In genomic region chr5:17067657-17068392, GRCh38 we compare ENCODE assay signal across 22 cellular contexts.
DNase-seq lines count a peak whose midpoint lies in the region; ATAC-seq and TF ChIP-seq lines count a peak whose summit lies in the region.
"Had no signal": no experiment of that assay in that cellular context is flagged by ENCODE, and none has a peak within 500 bp of the region (broad histone marks: within the 10 kb centered on the region; RNA-seq: fewer than 3 reads in every experiment).

No MANE protein-coding gene starts in this region.

- TF ChIP-seq POLR2A in spleen (IDR thresholded peaks at IDR 0.05), result no peak

- 85 to 94% (median 89%) methylated on average over 8 of the region's 8 CpGs for WGBS in spleen, 5 donors

- no peaks in the 10 kb centered on the region for H3K27me3 Mint-ChIP-seq in Caco-2 (ENCODE audit: insufficient read depth, unreplicated experiment)
- H3K27me3 Mint-ChIP-seq in WTC11 (ENCODE audit: low read depth), result no peaks in the 10 kb centered on the region; the same call in 1 of the 2 replicates
- no peaks in the 10 kb centered on the region for H3K27me3 Mint-ChIP-seq in activated CD4-positive, alpha-beta T cell treated with anti-CD3 and anti-CD28 coated beads, Interleukin-2, amount 10 ng/mL, durations not matched to agents 7 days and 5 days
- H3K27me3 Mint-ChIP-seq in stimulated activated memory B cell treated with anti-CD40 and anti-IgM and Interleukin-4, amounts not matched to agents 10 μg/mL and 1 μg/mL and 100 μg/mL, for 72 hours, result no peaks in the 10 kb centered on the region
- H3K27me3 Mint-ChIP-seq: CD4-positive, alpha-beta memory T cell had no signal

- intact Hi-C loops in Caco-2 (cut with micrococcal nuclease; ENCODE audit: unreplicated experiment), result no loop called here
- intact Hi-C loops in mucosa of descending colon (cut with DNase I, micrococcal nuclease), result no loop called here
- intact Hi-C loops in spleen (cut with DNase I; ENCODE audit: low total_unique reads), result no loop called here

- H3K27ac Mint-ChIP-seq in Caco-2 (ENCODE audit: unreplicated experiment) (peak overlapping the region; percentile 3), WTC11 (0 out of 2 replicates have a peak overlapping the region, but pooled peaks have one; percentile 79)
- H3K27ac Mint-ChIP-seq in activated CD4-positive, alpha-beta T cell treated with anti-CD3 and anti-CD28 coated beads, Interleukin-2, amount 10 ng/mL, durations not matched to agents 7 days and 5 days, result no peak overlapping the region
- no peak overlapping the region for H3K27ac Mint-ChIP-seq in stimulated activated memory B cell treated with anti-CD40 and anti-IgM and Interleukin-4, amounts not matched to agents 10 μg/mL and 1 μg/mL and 100 μg/mL, for 72 hours
- H3K27ac Mint-ChIP-seq: CD14-positive monocyte; CD4-positive, alpha-beta memory T cell; HFFc6; IgD-negative memory B cell had no signal

- no peaks in the 10 kb centered on the region for H3K27me3 ChIP-seq in Caco-2 (replicated peaks; ENCODE audit: control insufficient read depth, insufficient read depth, low read length)
- no peaks in the 10 kb centered on the region for H3K27me3 ChIP-seq in spleen (replicated peaks in 1 of 7)
- H3K27me3 ChIP-seq: BLaER1 had no signal

- H3K9me3 Mint-ChIP-seq in Caco-2 (ENCODE audit: unreplicated experiment) (no peaks in the 10 kb centered on the region), WTC11 (peaks cover 1% of the 10 kb centered on the region)
- H3K9me3 Mint-ChIP-seq in activated CD4-positive, alpha-beta T cell treated with anti-CD3 and anti-CD28 coated beads, Interleukin-2, amount 10 ng/mL, durations not matched to agents 7 days and 5 days, result peaks cover under 1% of the 10 kb centered on the region
- H3K9me3 Mint-ChIP-seq in stimulated activated memory B cell treated with anti-CD40 and anti-IgM and Interleukin-4, amounts not matched to agents 10 μg/mL and 1 μg/mL and 100 μg/mL, for 72 hours, result no peaks in the 10 kb centered on the region
- H3K9me3 Mint-ChIP-seq: IgD-negative memory B cell had no signal

- TF ChIP-seq CTCF in Caco-2 (IDR thresholded peaks at IDR 0.05; ENCODE audit: insufficient read depth in 1 of 2, low read depth in 1 of 2, low read length in 1 of 2, severe bottlenecking in 1 of 2, unreplicated experiment in 1 of 2) (no peak), WTC11 (IDR thresholded peaks at IDR 0.05) (no peak), mucosa of descending colon (IDR thresholded peaks at IDR 0.05) (no peak), spleen (IDR thresholded peaks at IDR 0.05 in 8 of 11, conservative IDR thresholded peaks at IDR 0.05 in 3 of 11) (no peak)

- no peak overlapping the region for H3K4me3 Mint-ChIP-seq in Caco-2 (ENCODE audit: unreplicated experiment)
- H3K4me3 Mint-ChIP-seq in WTC11, result no peak overlapping the region
- H3K4me3 Mint-ChIP-seq in activated CD4-positive, alpha-beta T cell treated with anti-CD3 and anti-CD28 coated beads, Interleukin-2, amount 10 ng/mL, durations not matched to agents 7 days and 5 days, result no peak overlapping the region
- no peak overlapping the region for H3K4me3 Mint-ChIP-seq in stimulated activated memory B cell treated with anti-CD40 and anti-IgM and Interleukin-4, amounts not matched to agents 10 μg/mL and 1 μg/mL and 100 μg/mL, for 72 hours
- H3K4me3 Mint-ChIP-seq: CD14-positive monocyte; CD4-positive, alpha-beta memory T cell; HFFc6 had no signal

- H3K4me1 ChIP-seq in Caco-2 (peaks cover 13% of the 10 kb centered on the region), mucosa of descending colon (ENCODE audit: low read depth) (peaks cover 10% of the 10 kb centered on the region), spleen (peaks cover 0 to 3% (median 0%) of the 10 kb centered on the region in 6 donors)
- H3K4me1 ChIP-seq: BLaER1 had no signal

- H3K36me3 ChIP-seq in Caco-2 (ENCODE audit: control insufficient read depth, insufficient read depth, low read length), result no peaks in the 10 kb centered on the region
- H3K36me3 ChIP-seq in mucosa of descending colon (ENCODE audit: low read depth), result no peaks in the 10 kb centered on the region
- no peaks in the 10 kb centered on the region for H3K36me3 ChIP-seq in spleen
- H3K36me3 ChIP-seq: BLaER1 had no signal

- H3K4me1 Mint-ChIP-seq in Caco-2 (ENCODE audit: low read depth, unreplicated experiment) (peaks cover 31% of the 10 kb centered on the region), WTC11 (peaks cover 23% of the 10 kb centered on the region)
- no peaks in the 10 kb centered on the region for H3K4me1 Mint-ChIP-seq in activated CD4-positive, alpha-beta T cell treated with anti-CD3 and anti-CD28 coated beads, Interleukin-2, amount 10 ng/mL, durations not matched to agents 7 days and 5 days
- H3K4me1 Mint-ChIP-seq in stimulated activated memory B cell treated with anti-CD40 and anti-IgM and Interleukin-4, amounts not matched to agents 10 μg/mL and 1 μg/mL and 100 μg/mL, for 72 hours, result no peaks in the 10 kb centered on the region
- H3K4me1 Mint-ChIP-seq: CD14-positive monocyte; CD4-positive, alpha-beta memory T cell; IgD-negative memory B cell had no signal

- ATAC-seq in WTC11 (no peak), mucosa of descending colon (peak; percentile 56)
- no peak for ATAC-seq in stimulated activated memory B cell treated with anti-CD40 and anti-IgM and Interleukin-4, amounts not matched to agents 10 μg/mL and 1 μg/mL and 100 μg/mL, for 72 hours
- ATAC-seq: A549, HepG2 had no signal

- peaks cover 4% of the 10 kb centered on the region for H3K36me3 Mint-ChIP-seq in Caco-2 (ENCODE audit: insufficient read depth, unreplicated experiment)
- H3K36me3 Mint-ChIP-seq in WTC11, result no peaks in the 10 kb centered on the region
- no peaks in the 10 kb centered on the region for H3K36me3 Mint-ChIP-seq in activated CD4-positive, alpha-beta T cell treated with anti-CD3 and anti-CD28 coated beads, Interleukin-2, amount 10 ng/mL, durations not matched to agents 7 days and 5 days (ENCODE audit: low read depth)
- no peaks in the 10 kb centered on the region for H3K36me3 Mint-ChIP-seq in stimulated activated memory B cell treated with anti-CD40 and anti-IgM and Interleukin-4, amounts not matched to agents 10 μg/mL and 1 μg/mL and 100 μg/mL, for 72 hours
- H3K36me3 Mint-ChIP-seq: CD14-positive monocyte; CD4-positive, alpha-beta memory T cell; IgD-negative memory B cell had no signal

- CTCF ChIA-PET in Caco-2 (lab: Charles Lee), result interaction anchor here (0.6 kb wide), 1 partner anchor 80 kb away, joined by 3 read pairs; no protein-coding TSS in a partner anchor
- CTCF ChIA-PET in WTC11 (lab: Charles Lee), result interaction anchor here (0.7 kb wide), 1 partner anchor 45 kb away, joined by 3 read pairs; no protein-coding TSS in a partner anchor
- CTCF ChIA-PET in activated CD4-positive, alpha-beta T cell treated with anti-CD3 and anti-CD28 coated beads, Interleukin-2, amount 10 ng/mL, durations not matched to agents 7 days and 5 days (lab: Charles Lee), result interaction anchor here (0.6 kb wide), 1 partner anchor 113 kb away, joined by 4 read pairs; no protein-coding TSS in a partner anchor

- no peak overlapping the region for H3K27ac ChIP-seq in spleen
- H3K27ac ChIP-seq: 22Rv1, BLaER1, GM23248 had no signal

- H3K9me3 ChIP-seq in Caco-2 (no peaks in the 10 kb centered on the region), mucosa of descending colon (no peaks in the 10 kb centered on the region), spleen (peaks cover 0 to under 1% (median 0%) of the 10 kb centered on the region in 8 donors)
- H3K9me3 ChIP-seq: A549 had no signal

- POLR2A ChIA-PET in Caco-2 (lab: Charles Lee), result interaction anchor here (0.6 kb wide), 1 partner anchor 12 kb away, joined by 3 read pairs; no protein-coding TSS in a partner anchor
- POLR2A ChIA-PET in WTC11 (lab: Charles Lee), result interaction anchor here (0.6 to 0.7 kb wide), 2 partner anchors 24 to 62 kb away, joined by 3 to 4 read pairs; no protein-coding TSS in a partner anchor
- POLR2A ChIA-PET in activated CD4-positive, alpha-beta T cell treated with anti-CD3 and anti-CD28 coated beads, Interleukin-2, amount 10 ng/mL, durations not matched to agents 7 days and 5 days (lab: Charles Lee), result no interaction called here

- no peak for DNase-seq in Caco-2
- peak; percentile 62 for DNase-seq in LoVo (ENCODE audit: low spot score)
- DNase-seq in WTC11 (ENCODE audit: low spot score), result no peak
- no peak for DNase-seq in mucosa of descending colon
- no peak for DNase-seq in activated CD4-positive, alpha-beta T cell treated with anti-CD3 and anti-CD28 coated beads, Interleukin-2, amount 10 ng/mL, durations not matched to agents 7 days and 5 days
- no peak for DNase-seq in NCI-H1105 treated with DMSO at 0.1 percent for 48 hours (lab: John Stamatoyannopoulos, UW)
- no peak for DNase-seq in spleen
- DNase-seq: AML-193; Calu3; CD4-positive, alpha-beta memory T cell; DMS79 treated with DMSO at 0.1 percent for 48 hours; GF-D8; GM23248; HCEC 1CT; HFFc6 had no signal

- no peak overlapping the region for H3K4me3 ChIP-seq in Caco-2 (ENCODE audit: low read depth, low read length)
- H3K4me3 ChIP-seq in mucosa of descending colon, result no peak overlapping the region
- H3K4me3 ChIP-seq in spleen, result no peak overlapping the region
- H3K4me3 ChIP-seq: A549, BLaER1, GM23248 had no signal

- no TSS peak for BruUV-seq in Caco-2 (replicated peaks; lab: Mats Ljungman, UMichigan)

TF ChIP-seq in WTC11, 78 proteins besides CTCF, POLR2A, EP300 and RAD21 (continues in another document):
- TF ChIP-seq SP1 (CRISPR knock-in tag; conservative IDR thresholded peaks at IDR 0.05) (no peak), PRDM15 (CRISPR knock-in tag; IDR thresholded peaks at IDR 0.05) (no peak)

Comparison
In these comparisons a context has a peak if more than half of its experiments do, and no peak if none do; other contexts are left out.
1. H3K27ac Mint-ChIP-seq: peak in Caco-2 (single experiment) and WTC11 (single experiment); none in activated CD4-positive, alpha-beta T cell treated with anti-CD3 and anti-CD28 coated beads, Interleukin-2, amount 10 ng/mL, durations not matched to agents 7 days and 5 days (single experiment) and stimulated activated memory B cell treated with anti-CD40 and anti-IgM and Interleukin-4, amounts not matched to agents 10 μg/mL and 1 μg/mL and 100 μg/mL, for 72 hours (single experiment).